ENCODE assay signal across 17 cellular contexts in genomic region chr5:83374547-83374946, GRCh38.
DNase-seq lines count a peak whose midpoint lies in the region; ATAC-seq and TF ChIP-seq lines count a peak whose summit lies in the region.
"Had no signal": no experiment of that assay in that cellular context is flagged by ENCODE, and none has a peak within 500 bp of the region (broad histone marks: within the 10 kb centered on the region; RNA-seq: fewer than 3 reads in every experiment).

No MANE protein-coding gene starts in this region.

- H3K9me3 Mint-ChIP-seq in stimulated activated effector memory CD8-positive, alpha-beta T cell treated with anti-CD3 and anti-CD28 coated beads, Interleukin-12 subunit alpha, Interleukin-12 subunit beta, amount 100 ng/mL, for 72 hours: no peaks in the 10 kb centered on the region
- no peaks in the 10 kb centered on the region for H3K9me3 Mint-ChIP-seq in HFFc6
- H3K9me3 Mint-ChIP-seq: T-helper 2 cell treated with Interferon-gamma antibody and Interleukin-4, amounts not matched to agents 5 μg/mL and 100 μg/mL, for 36 hours had no signal

- peaks cover 4% of the 10 kb centered on the region for H3K27me3 Mint-ChIP-seq in HFFc6 (ENCODE audit: insufficient read depth)

- H3K4me3 ChIP-seq in esophagus muscularis mucosa (no peak overlapping the region), right cardiac atrium (ENCODE audit: low read length) (no peak overlapping the region), skeletal muscle cell (ENCODE audit: low read depth, low read length) (no peak overlapping the region)
- H3K4me3 ChIP-seq: coronary artery had no signal

- H3K27me3 ChIP-seq in esophagus muscularis mucosa (no peaks in the 10 kb centered on the region), right cardiac atrium (ENCODE audit: control insufficient read depth, insufficient read depth) (no peaks in the 10 kb centered on the region)

- no peak for TF ChIP-seq POLR2A in esophagus muscularis mucosa (IDR thresholded peaks at IDR 0.05; ENCODE audit: low read depth)

- no peak overlapping the region for H3K4me3 Mint-ChIP-seq in stimulated activated effector memory CD8-positive, alpha-beta T cell treated with anti-CD3 and anti-CD28 coated beads, Interleukin-12 subunit alpha, Interleukin-12 subunit beta, amount 100 ng/mL, for 72 hours
- no peak overlapping the region for H3K4me3 Mint-ChIP-seq in HFFc6
- H3K4me3 Mint-ChIP-seq: T-helper 2 cell treated with Interferon-gamma antibody and Interleukin-4, amounts not matched to agents 5 μg/mL and 100 μg/mL, for 36 hours had no signal

- 39% methylated on average over 2 of the region's 2 CpGs for WGBS in esophagus muscularis mucosa
- WGBS in right cardiac atrium: 36% methylated on average over 2 of the region's 2 CpGs

- DNase-seq in GM04504 (ENCODE audit: low read depth) (peak; percentile 17), esophagus muscularis mucosa (ENCODE audit: extremely low spot score) (no peak), right cardiac atrium (peak in 2 of 3 donors; percentile 36 to 46), skeletal muscle cell (ENCODE audit: low read depth) (peak; percentile 84), HFFc6 (no peak)
- no peak for DNase-seq in stimulated activated naive CD8-positive, alpha-beta T cell treated with anti-CD3 and anti-CD28 coated beads, Interleukin-15, Interleukin-2, amounts not matched to agents 100 U/mL and 50 U/mL, for 24 hours
- DNase-seq in stimulated activated effector memory CD8-positive, alpha-beta T cell treated with anti-CD3 and anti-CD28 coated beads, Interleukin-12 subunit alpha, Interleukin-12 subunit beta, amount 100 ng/mL, for 72 hours (ENCODE audit: low spot score in 2 of 2): no peak
- DNase-seq: activated CD4-positive, CD25-positive, alpha-beta regulatory T cell treated with anti-CD3 and anti-CD28 coated beads, Interleukin-2, amount 50 U/mL, for 72 hours; activated effector memory CD4-positive, alpha-beta T cell treated with Interleukin-2 at 50 U/mL for 16 hours; AML-193; amygdala; GF-D8; NCI-H1694; NCI-H446 treated with DMSO at 0.1 percent for 48 hours had no signal

- H3K4me1 ChIP-seq in esophagus muscularis mucosa: peaks cover 0 to 7% (median 0%) of the 10 kb centered on the region in 4 donors
- peaks cover 2% of the 10 kb centered on the region for H3K4me1 ChIP-seq in right cardiac atrium (ENCODE audit: control insufficient read depth, insufficient read depth, low read length)

- TF ChIP-seq CTCF in esophagus muscularis mucosa (IDR thresholded peaks at IDR 0.05) (no peak), HFFc6 (IDR thresholded peaks at IDR 0.05) (no peak)

- ATAC-seq in right cardiac atrium (peak; percentile 81 to 90), HG03457 (IDR thresholded peaks at IDR 0.05; ENCODE audit: unreplicated experiment) (no peak)
- ATAC-seq in stimulated activated naive CD8-positive, alpha-beta T cell treated with anti-CD3 and anti-CD28 coated beads, Interleukin-15, Interleukin-2, amounts not matched to agents 100 U/mL and 50 U/mL, for 24 hours: no peak
- no peak for ATAC-seq in stimulated activated effector memory CD8-positive, alpha-beta T cell treated with anti-CD3 and anti-CD28 coated beads, Interleukin-12 subunit alpha, Interleukin-12 subunit beta, amount 100 ng/mL, for 72 hours

- no peaks in the 10 kb centered on the region for H3K36me3 Mint-ChIP-seq in stimulated activated effector memory CD8-positive, alpha-beta T cell treated with anti-CD3 and anti-CD28 coated beads, Interleukin-12 subunit alpha, Interleukin-12 subunit beta, amount 100 ng/mL, for 72 hours
- no peaks in the 10 kb centered on the region for H3K36me3 Mint-ChIP-seq in HFFc6 (ENCODE audit: low read depth)

- H3K27ac ChIP-seq in esophagus muscularis mucosa (replicated peaks in 1 of 4) (peak overlapping the region in 3 of 4 donors; percentile 25 to 42 (median 39)), right cardiac atrium (ENCODE audit: low read length) (peak overlapping the region; percentile 7)

- H3K36me3 ChIP-seq in esophagus muscularis mucosa: no peaks in the 10 kb centered on the region

- H3K9me3 ChIP-seq in esophagus muscularis mucosa: no peaks in the 10 kb centered on the region
- H3K9me3 ChIP-seq in right cardiac atrium (ENCODE audit: control insufficient read depth, low read length): no peaks in the 10 kb centered on the region

- H3K27ac Mint-ChIP-seq in stimulated activated effector memory CD8-positive, alpha-beta T cell treated with anti-CD3 and anti-CD28 coated beads, Interleukin-12 subunit alpha, Interleukin-12 subunit beta, amount 100 ng/mL, for 72 hours: no peak overlapping the region
- no peak overlapping the region for H3K27ac Mint-ChIP-seq in HFFc6
- H3K27ac Mint-ChIP-seq: T-helper 2 cell treated with Interferon-gamma antibody and Interleukin-4, amounts not matched to agents 5 μg/mL and 100 μg/mL, for 36 hours had no signal

- no peak for TF ChIP-seq EP300 in esophagus muscularis mucosa (IDR thresholded peaks at IDR 0.05)

- no peaks in the 10 kb centered on the region for H3K4me1 Mint-ChIP-seq in stimulated activated effector memory CD8-positive, alpha-beta T cell treated with anti-CD3 and anti-CD28 coated beads, Interleukin-12 subunit alpha, Interleukin-12 subunit beta, amount 100 ng/mL, for 72 hours
- peaks cover 42% of the 10 kb centered on the region for H3K4me1 Mint-ChIP-seq in HFFc6 (ENCODE audit: low read depth)

- intact Hi-C loops in esophagus muscularis mucosa (cut with DNase I): no loop called here
- intact Hi-C loops in right cardiac atrium (cut with DNase I): no loop called here

Comparison
In these comparisons a context has a peak if more than half of its experiments do, and no peak if none do; other contexts are left out.
1. DNase-seq: peak in GM04504 (single experiment), right cardiac atrium (2 of 3) and skeletal muscle cell (single experiment); none in esophagus muscularis mucosa (single experiment), stimulated activated naive CD8-positive, alpha-beta T cell treated with anti-CD3 and anti-CD28 coated beads, Interleukin-15, Interleukin-2, amounts not matched to agents 100 U/mL and 50 U/mL, for 24 hours (single experiment), stimulated activated effector memory CD8-positive, alpha-beta T cell treated with anti-CD3 and anti-CD28 coated beads, Interleukin-12 subunit alpha, Interleukin-12 subunit beta, amount 100 ng/mL, for 72 hours (0 of 2) and HFFc6 (single experiment).
2. ATAC-seq: peak in right cardiac atrium (2 of 2); none in stimulated activated naive CD8-positive, alpha-beta T cell treated with anti-CD3 and anti-CD28 coated beads, Interleukin-15, Interleukin-2, amounts not matched to agents 100 U/mL and 50 U/mL, for 24 hours (single experiment), stimulated activated effector memory CD8-positive, alpha-beta T cell treated with anti-CD3 and anti-CD28 coated beads, Interleukin-12 subunit alpha, Interleukin-12 subunit beta, amount 100 ng/mL, for 72 hours (single experiment) and HG03457 (single experiment).